Comparison of ENCODE assay signal across 2 cellular contexts in the genomic region with DNA sequence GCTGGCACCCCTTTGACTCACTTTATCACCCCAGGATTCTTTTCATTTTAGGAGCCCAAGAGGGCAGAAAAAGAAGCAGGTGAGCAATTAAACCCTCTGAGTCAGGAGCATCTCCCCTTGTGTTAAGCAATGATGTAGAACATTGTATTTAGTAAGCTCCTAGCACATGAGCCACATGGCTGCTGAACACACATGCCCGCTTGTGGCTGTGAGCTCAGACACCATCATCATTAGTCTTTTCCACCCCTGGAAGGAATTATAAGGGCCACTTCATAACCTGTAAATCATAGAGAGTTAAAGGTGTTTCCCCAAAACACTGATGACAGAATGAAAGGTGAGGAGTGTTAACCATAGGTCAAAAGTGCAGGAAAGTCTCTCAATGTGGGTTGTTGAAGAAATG. TPM values are rescaled to one million over a fixed set of nuclear protein-coding genes. Genes with fewer than 3 reads are reported as not detected.
"Had no signal": no experiment of that assay in that cellular context is flagged by ENCODE, and none has a peak within 500 bp of the region (broad histone marks: within the 10 kb centered on the region; RNA-seq: fewer than 3 reads in every experiment).

No MANE protein-coding gene starts in this region.

RNA-seq across cellular contexts. Expression of a gene that starts 37.2 kb away (rescaled TPM):
- total RNA-seq: G401, GM12878 had no signal
